10 cellular contexts compared by ENCODE assay signal in genomic region chr11:75311858-75312288, GRCh38. TPM values are rescaled to one million over a fixed set of nuclear protein-coding genes. Genes with fewer than 3 reads are reported as not detected.
DNase-seq lines count a peak whose midpoint lies in the region; FAIRE-seq and TF ChIP-seq lines count a peak whose summit lies in the region.
"Had no signal": no experiment of that assay in that cellular context is flagged by ENCODE, and none has a peak within 500 bp of the region (broad histone marks: within the 10 kb centered on the region; RNA-seq: fewer than 3 reads in every experiment).

No MANE protein-coding gene starts in this region.

- DNase-seq in Caco-2, result no peak
- peak in 41 of 58 donors; percentile 14 to 86 (median 60) for DNase-seq in anterior cingulate cortex (lab: John Stamatoyannopoulos, UW)
- peak; percentile 96 for DNase-seq in hepatic stellate cell (ENCODE audit: low spot score)
- peak; percentile 20 for DNase-seq in pulmonary artery endothelial cell (ENCODE audit: low read depth, low spot score)
- no peak for DNase-seq in RCC 7860 (ENCODE audit: low spot score)
- no peak for DNase-seq in ACHN
- no peak for DNase-seq in NCI-H748 treated with DMSO at 0.1 percent for 48 hours (lab: John Stamatoyannopoulos, UW)
- no peak for DNase-seq in CD4-positive, alpha-beta memory T cell
- DNase-seq: activated CD4-positive, alpha-beta T cell treated with anti-CD3 and anti-CD28 coated beads, Interleukin-2, amount 10 ng/mL, durations not matched to agents 7 days and 5 days had no signal

- H3K9me3 ChIP-seq in Caco-2, result no peaks in the 10 kb centered on the region
- no peaks in the 10 kb centered on the region for H3K9me3 ChIP-seq in CD4-positive, alpha-beta memory T cell (ENCODE audit: control insufficient read depth in 1 of 2, low read length in 2 of 2)

- BruUV-seq in Caco-2 (replicated peaks; lab: Mats Ljungman, UMichigan), result no TSS peak

- peak overlapping the region; percentile 70 for H3K27ac Mint-ChIP-seq in Caco-2 (ENCODE audit: unreplicated experiment)
- H3K27ac Mint-ChIP-seq in CD4-positive, alpha-beta memory T cell, result peak overlapping the region in 1 of 7 donors; percentile 59
- H3K27ac Mint-ChIP-seq: activated CD4-positive, alpha-beta T cell treated with anti-CD3 and anti-CD28 coated beads, Interleukin-2, amount 10 ng/mL, durations not matched to agents 7 days and 5 days; GM23338 had no signal

- no peaks in the 10 kb centered on the region for H3K27me3 Mint-ChIP-seq in Caco-2 (ENCODE audit: insufficient read depth, unreplicated experiment)
- no peaks in the 10 kb centered on the region for H3K27me3 Mint-ChIP-seq in CD4-positive, alpha-beta memory T cell
- H3K27me3 Mint-ChIP-seq: activated CD4-positive, alpha-beta T cell treated with anti-CD3 and anti-CD28 coated beads, Interleukin-2, amount 10 ng/mL, durations not matched to agents 7 days and 5 days had no signal

- in situ Hi-C loops in ACHN (cut with HindIII; ENCODE audit: low pct_ligation_motif_present, low pct_unique_long_range_greater_than_20kb, low sequenced_read_pairs), result no loop called here

- H3K4me1 ChIP-seq in Caco-2, result peaks cover 10% of the 10 kb centered on the region
- peaks cover 8% of the 10 kb centered on the region for H3K4me1 ChIP-seq in CD4-positive, alpha-beta memory T cell (ENCODE audit: insufficient read depth, low read length)

- H3K27me3 ChIP-seq in Caco-2 (replicated peaks; ENCODE audit: control insufficient read depth, insufficient read depth, low read length), result no peaks in the 10 kb centered on the region
- no peaks in the 10 kb centered on the region for H3K27me3 ChIP-seq in CD4-positive, alpha-beta memory T cell (ENCODE audit: insufficient read depth, low read length)

- H3K4me3 ChIP-seq in Caco-2 (ENCODE audit: low read depth, low read length), result no peak overlapping the region
- no peak overlapping the region for H3K4me3 ChIP-seq in CD4-positive, alpha-beta memory T cell (ENCODE audit: low read length in 2 of 2)
- H3K4me3 ChIP-seq: GM23338 had no signal

- H3K36me3 Mint-ChIP-seq in Caco-2 (ENCODE audit: insufficient read depth, unreplicated experiment), result peaks cover 7% of the 10 kb centered on the region
- peaks cover 0 to 9% of the 10 kb centered on the region in 2 donors for H3K36me3 Mint-ChIP-seq in CD4-positive, alpha-beta memory T cell

- intact Hi-C loops in Caco-2 (cut with micrococcal nuclease; ENCODE audit: unreplicated experiment), result no loop called here
- intact Hi-C loops in CD4-positive, alpha-beta memory T cell (cut with micrococcal nuclease), result no loop called here

- CTCF ChIA-PET in Caco-2 (lab: Charles Lee), result no interaction called here
- CTCF ChIA-PET in CD4-positive, alpha-beta memory T cell (lab: Charles Lee; ENCODE audit: partially characterized antibody), result no interaction called here

- TF ChIP-seq CTCF in Caco-2 (IDR thresholded peaks at IDR 0.05; ENCODE audit: insufficient read depth in 1 of 2, low read depth in 1 of 2, low read length in 1 of 2, severe bottlenecking in 1 of 2, unreplicated experiment in 1 of 2), result no peak

- POLR2A ChIA-PET in Caco-2 (lab: Charles Lee), result no interaction called here
- POLR2A ChIA-PET in CD4-positive, alpha-beta memory T cell (lab: Charles Lee; ENCODE audit: partially characterized antibody), result no interaction called here

- H3K9me3 Mint-ChIP-seq in Caco-2 (ENCODE audit: unreplicated experiment), result no peaks in the 10 kb centered on the region
- H3K9me3 Mint-ChIP-seq in CD4-positive, alpha-beta memory T cell, result no peaks in the 10 kb centered on the region
- H3K9me3 Mint-ChIP-seq: activated CD4-positive, alpha-beta T cell treated with anti-CD3 and anti-CD28 coated beads, Interleukin-2, amount 10 ng/mL, durations not matched to agents 7 days and 5 days had no signal

- no peak overlapping the region for H3K27ac ChIP-seq in CD4-positive, alpha-beta memory T cell (ENCODE audit: low read depth, low read length)

- FAIRE-seq in RCC 7860 (lab: Jason Lieb, UNC), result no peak

- no peaks in the 10 kb centered on the region for H3K36me3 ChIP-seq in Caco-2 (ENCODE audit: control insufficient read depth, insufficient read depth, low read length)
- no peaks in the 10 kb centered on the region for H3K36me3 ChIP-seq in CD4-positive, alpha-beta memory T cell (ENCODE audit: insufficient read depth, low read length)

- no peak overlapping the region for H3K4me3 Mint-ChIP-seq in Caco-2 (ENCODE audit: unreplicated experiment)
- H3K4me3 Mint-ChIP-seq in CD4-positive, alpha-beta memory T cell, result no peak overlapping the region
- H3K4me3 Mint-ChIP-seq: activated CD4-positive, alpha-beta T cell treated with anti-CD3 and anti-CD28 coated beads, Interleukin-2, amount 10 ng/mL, durations not matched to agents 7 days and 5 days; GM23338 had no signal

- peaks cover 31% of the 10 kb centered on the region for H3K4me1 Mint-ChIP-seq in Caco-2 (ENCODE audit: low read depth, unreplicated experiment)
- H3K4me1 Mint-ChIP-seq in CD4-positive, alpha-beta memory T cell, result peaks cover 1 to 10% (median 7%) of the 10 kb centered on the region in 4 donors

RNA-seq across cellular contexts. Expression of gene ARRB1, which starts 39.6 kb away (rescaled TPM):
- total RNA-seq in Caco-2 (2022) (115 and 116 TPM in 2 replicates), pulmonary artery endothelial cell (94.5 and 156 TPM in 2 replicates)
- total RNA-seq in CD4-positive, alpha-beta memory T cell, result 10 to 100 TPM; 45.0 to 47.5 TPM
- 1 to 10 TPM; 6.6 to 7.9 TPM for polyA plus RNA-seq in CD4-positive, alpha-beta memory T cell

Comparison
In these comparisons a context has a peak if more than half of its experiments do, and no peak if none do; other contexts are left out.
1. DNase-seq: peak in anterior cingulate cortex (41 of 58), hepatic stellate cell (single experiment) and pulmonary artery endothelial cell (single experiment); none in Caco-2 (0 of 2), RCC 7860 (single experiment), ACHN (single experiment), NCI-H748 treated with DMSO at 0.1 percent for 48 hours (single experiment) and CD4-positive, alpha-beta memory T cell (0 of 5).